1 cellular context compared by ENCODE assay signal in genomic region chr9:137240841-137241489, GRCh38.
TF ChIP-seq lines count a peak whose summit lies in the region.

TSS of gene TUBB4B (plus strand) at chr9:137241287. CDS start at chr9:137241361, 74 bp downstream.

TF ChIP-seq in HepG2, 621 proteins besides CTCF, POLR2A, EP300 and RAD21 (continued from another document and continues in another):
- no peak for TF ChIP-seq SP140L (CRISPR knock-in tag; IDR thresholded peaks at IDR 0.05; ENCODE audit: borderline replicate concordance)
- TF ChIP-seq SPEN (CRISPR knock-in tag; IDR thresholded peaks at IDR 0.05; ENCODE audit: low read depth) = no peak; the same call in 1 of the 2 replicates
- TF ChIP-seq ZNF512B (CRISPR knock-in tag; IDR thresholded peaks at IDR 0.05; ENCODE audit: borderline replicate concordance) = no peak
- TF ChIP-seq PAF1 (CRISPR knock-in tag; IDR thresholded peaks at IDR 0.05) = no peak
- TF ChIP-seq MAFG (CRISPR knock-in tag; IDR thresholded peaks at IDR 0.05) = no peak
- TF ChIP-seq ZBTB38 (CRISPR knock-in tag; IDR thresholded peaks at IDR 0.05) = no peak; the same call in 1 of the 2 replicates
- no peak for TF ChIP-seq PLSCR1 (CRISPR knock-in tag; IDR thresholded peaks at IDR 0.05; ENCODE audit: borderline replicate concordance)
- no peak for TF ChIP-seq ZNF225 (CRISPR knock-in tag; IDR thresholded peaks at IDR 0.05)
- TF ChIP-seq SOX6 (IDR thresholded peaks at IDR 0.05) = no peak
- TF ChIP-seq SOX6 (CRISPR knock-in tag; IDR thresholded peaks at IDR 0.05) = peak; percentile 7; the same call in 1 of the 2 replicates
- 0 out of 2 replicates have a peak, but pooled peaks have one; percentile 37 for TF ChIP-seq SP5 (CRISPR knock-in tag; IDR thresholded peaks at IDR 0.05; ENCODE audit: borderline replicate concordance, low read depth)
- TF ChIP-seq TBL1XR1 (IDR thresholded peaks at IDR 0.05; ENCODE audit: borderline replicate concordance, low read length, partially characterized antibody) = no peak
- TF ChIP-seq SMYD3 (CRISPR knock-in tag; IDR thresholded peaks at IDR 0.05) = no peak
- peak; percentile 70; the same call in 1 of the 2 replicates for TF ChIP-seq KLF6 (CRISPR knock-in tag; IDR thresholded peaks at IDR 0.05)
- peak; percentile 53 for TF ChIP-seq TGIF2 (CRISPR knock-in tag; IDR thresholded peaks at IDR 0.05)
- no peak; the same call in 1 of the 2 replicates for TF ChIP-seq MXD1 (CRISPR knock-in tag; IDR thresholded peaks at IDR 0.05)
- 0 out of 2 replicates have a peak, but pooled peaks have one; percentile 26 for TF ChIP-seq MXD3 (CRISPR knock-in tag; IDR thresholded peaks at IDR 0.05)
- no peak for TF ChIP-seq RFXANK (CRISPR knock-in tag; IDR thresholded peaks at IDR 0.05)
- no peak for TF ChIP-seq MEF2D (CRISPR knock-in tag; IDR thresholded peaks at IDR 0.05)
- TF ChIP-seq HOMEZ (CRISPR knock-in tag; IDR thresholded peaks at IDR 0.05; ENCODE audit: low read depth) = peak; percentile 46; the same call in 1 of the 2 replicates
- no peak for TF ChIP-seq ZNF33A (CRISPR knock-in tag; IDR thresholded peaks at IDR 0.05; ENCODE audit: borderline replicate concordance)
- no peak for TF ChIP-seq SRSF1 (optimal IDR thresholded peaks at IDR 0.05; ENCODE audit: low read depth, low read length)
- TF ChIP-seq IRX3 (CRISPR knock-in tag; IDR thresholded peaks at IDR 0.05; ENCODE audit: borderline replicate concordance, low read depth) = peak; percentile 88; the same call in 1 of the 2 replicates
- TF ChIP-seq ZNF383 (CRISPR knock-in tag; IDR thresholded peaks at IDR 0.05; ENCODE audit: borderline replicate concordance) = no peak
- TF ChIP-seq PLRG1 (conservative IDR thresholded peaks at IDR 0.05) = no peak
- 0 out of 2 replicates have a peak, but pooled peaks have one; percentile 40 for TF ChIP-seq ZNF451 (CRISPR knock-in tag; IDR thresholded peaks at IDR 0.05)
- no peak for TF ChIP-seq PPARG (CRISPR knock-in tag; conservative IDR thresholded peaks at IDR 0.05)
- TF ChIP-seq NFIC (IDR thresholded peaks at IDR 0.05; ENCODE audit: low read length) = no peak
- TF ChIP-seq ZNF557 (CRISPR knock-in tag; IDR thresholded peaks at IDR 0.05) = 0 out of 2 replicates have a peak, but pooled peaks have one; percentile 30
- TF ChIP-seq ZBTB43 (CRISPR knock-in tag; conservative IDR thresholded peaks at IDR 0.05) = peak; percentile 46; the same call in 1 of the 2 replicates
- TF ChIP-seq RNF219 (CRISPR knock-in tag; IDR thresholded peaks at IDR 0.05) = no peak
- TF ChIP-seq ZNF678 (CRISPR knock-in tag; IDR thresholded peaks at IDR 0.05) = no peak
- peak; percentile 89 for TF ChIP-seq GABPB1 (CRISPR knock-in tag; IDR thresholded peaks at IDR 0.05)
- no peak for TF ChIP-seq SKIL (CRISPR knock-in tag; IDR thresholded peaks at IDR 0.05; ENCODE audit: borderline replicate concordance)
- TF ChIP-seq ZBTB49 (CRISPR knock-in tag; IDR thresholded peaks at IDR 0.05; ENCODE audit: borderline replicate concordance) = peak; percentile 84; the same call in 1 of the 2 replicates
- no peak for TF ChIP-seq MTERF4 (CRISPR knock-in tag; IDR thresholded peaks at IDR 0.05)
- TF ChIP-seq EHMT2 (IDR thresholded peaks at IDR 0.05; ENCODE audit: borderline replicate concordance, low read depth, low read length) = no peak
- no peak for TF ChIP-seq ZNF577 (CRISPR knock-in tag; IDR thresholded peaks at IDR 0.05; ENCODE audit: borderline replicate concordance, low read depth)
- TF ChIP-seq ASH2L (IDR thresholded peaks at IDR 0.05; ENCODE audit: insufficient read length, low read depth, low read length) = no peak
- TF ChIP-seq ZC3H4 (CRISPR knock-in tag; IDR thresholded peaks at IDR 0.05; ENCODE audit: borderline replicate concordance) = peak; percentile 65; the same call in 1 of the 2 replicates
- TF ChIP-seq ZBTB7A (CRISPR knock-in tag; IDR thresholded peaks at IDR 0.05) = no peak
- TF ChIP-seq XRCC5 (optimal IDR thresholded peaks at IDR 0.05; ENCODE audit: low read length) = no peak
- TF ChIP-seq KLF15 (CRISPR knock-in tag; IDR thresholded peaks at IDR 0.05; ENCODE audit: borderline replicate concordance) = peak; percentile 76; the same call in 1 of the 2 replicates
- no peak; a peak in 1 of 4 replicates for TF ChIP-seq HMGXB4 (CRISPR knock-in tag; IDR thresholded peaks at IDR 0.05; ENCODE audit: borderline replicate concordance in 1 of 2, low read depth in 1 of 2)
- 0 out of 2 replicates have a peak, but pooled peaks have one; percentile 1 for TF ChIP-seq ARNTL (CRISPR knock-in tag; IDR thresholded peaks at IDR 0.05)
- no peak; the same call in 1 of the 2 replicates for TF ChIP-seq BHLHE40 (IDR thresholded peaks at IDR 0.05; ENCODE audit: low read length)
- TF ChIP-seq ZSCAN31 (CRISPR knock-in tag; IDR thresholded peaks at IDR 0.05; ENCODE audit: low read depth) = no peak; the same call in 1 of the 2 replicates
- TF ChIP-seq CENPT (CRISPR knock-in tag; IDR thresholded peaks at IDR 0.05; ENCODE audit: low read depth) = no peak
